ENCODE assay signal across 23 cellular contexts in genomic region chr10:31081937-31082635, GRCh38.
"Had no signal": no experiment of that assay in that cellular context is flagged by ENCODE, and none has a peak within 500 bp of the region (broad histone marks: within the 10 kb centered on the region; RNA-seq: fewer than 3 reads in every experiment).

No MANE protein-coding gene starts in this region.

- ATAC-seq: effector memory CD8-positive, alpha-beta T cell; gastrocnemius medialis; left ventricle myocardium superior; naive thymus-derived CD8-positive, alpha-beta T cell; right cardiac atrium; stimulated activated effector memory CD8-positive, alpha-beta T cell treated with anti-CD3 and anti-CD28 coated beads, Interleukin-12 subunit alpha, Interleukin-12 subunit beta, amount 100 ng/mL, for 72 hours had no signal

- DNase-seq: activated CD4-positive, alpha-beta T cell treated with anti-CD3 and anti-CD28 coated beads for 4 hours; activated CD4-positive, alpha-beta T cell treated with anti-CD3 and anti-CD28 coated beads, Interleukin-2, amount 50 U/mL, for 48 hours; activated CD4-positive, CD25-positive, alpha-beta regulatory T cell; activated naive CD4-positive, alpha-beta T cell treated with Interleukin-2 at 50 U/mL for 16 hours; activated naive CD8-positive, alpha-beta T cell treated with anti-CD3 and anti-CD28 coated beads for 36 hours; activated T-cell treated with anti-CD3 and anti-CD28 coated beads, Interleukin-2, amount 50 U/mL, for 48 hours; amniotic stem cell; colonic mucosa; dorsolateral prefrontal cortex; effector memory CD8-positive, alpha-beta T cell; gastrocnemius medialis; hippocampal formation; left ventricle myocardium superior; mammary epithelial cell; naive thymus-derived CD8-positive, alpha-beta T cell; right cardiac atrium; stimulated activated CD4-positive, alpha-beta T cell treated with anti-CD3 and anti-CD28 coated beads, Interleukin-2, amount 100 ng/mL, for 24 hours; stomach; T1000 had no signal

- H3K27ac ChIP-seq: breast epithelium, colonic mucosa, dorsolateral prefrontal cortex, esophagus muscularis mucosa, gastrocnemius medialis, parathyroid adenoma, stomach had no signal

- H3K4me1 ChIP-seq: breast epithelium, colonic mucosa, gastrocnemius medialis, parathyroid adenoma had no signal

- H3K36me3 ChIP-seq: breast epithelium, colonic mucosa, esophagus muscularis mucosa, gastrocnemius medialis, stomach had no signal

- H3K9me3 ChIP-seq: breast epithelium, colonic mucosa, esophagus muscularis mucosa, gastrocnemius medialis, stomach had no signal

- H3K27me3 ChIP-seq: breast epithelium, colonic mucosa, dorsolateral prefrontal cortex, esophagus muscularis mucosa, gastrocnemius medialis, stomach had no signal

- H3K4me3 ChIP-seq: breast epithelium, colonic mucosa, dorsolateral prefrontal cortex, esophagus muscularis mucosa, gastrocnemius medialis, stomach had no signal
